40 cellular contexts compared by ENCODE assay signal in genomic region chr17:81944858-81945257, GRCh38. TPM values are rescaled to one million over a fixed set of nuclear protein-coding genes. Genes with fewer than 3 reads are reported as not detected.
"Had no signal": no experiment of that assay in that cellular context is flagged by ENCODE, and none has a peak within 500 bp of the region (broad histone marks: within the 10 kb centered on the region; RNA-seq: fewer than 3 reads in every experiment).

No MANE protein-coding gene starts in this region.

- H3K4me3 ChIP-seq: PC-9 had no signal

- ATAC-seq: activated CD8-positive, alpha-beta memory T cell treated with anti-CD3 and anti-CD28 coated beads, Interleukin-2, amount 10 ng/mL, durations not matched to agents 7 days and 5 days; activated naive CD8-positive, alpha-beta T cell treated with anti-CD3 and anti-CD28 coated beads, Interleukin-2, amount 50 U/mL, for 24 hours; Right ventricle myocardium inferior; SK-N-SH treated with all-trans-retinoic acid at 6 μM for 48 hours had no signal

- H3K4me3 Mint-ChIP-seq: activated CD4-positive, alpha-beta memory T cell treated with anti-CD3 and anti-CD28 coated beads, Interleukin-2, amount 10 ng/mL, durations not matched to agents 7 days and 5 days; activated CD8-positive, alpha-beta memory T cell treated with anti-CD3 and anti-CD28 coated beads, Interleukin-2, amount 10 ng/mL, durations not matched to agents 7 days and 5 days; activated naive CD4-positive, alpha-beta T cell treated with anti-CD3 and anti-CD28 coated beads, Interleukin-2, amount 10 ng/mL, durations not matched to agents 7 days and 5 days; activated naive CD8-positive, alpha-beta T cell; activated naive CD8-positive, alpha-beta T cell treated with anti-CD3 and anti-CD28 coated beads, Interleukin-2, amount 50 U/mL, for 24 hours; brain had no signal

- H3K4me2 ChIP-seq: PC-9 had no signal

- H3K4me1 Mint-ChIP-seq: activated CD4-positive, alpha-beta memory T cell treated with anti-CD3 and anti-CD28 coated beads, Interleukin-2, amount 10 ng/mL, durations not matched to agents 7 days and 5 days; activated CD8-positive, alpha-beta memory T cell treated with anti-CD3 and anti-CD28 coated beads, Interleukin-2, amount 10 ng/mL, durations not matched to agents 7 days and 5 days; activated naive CD4-positive, alpha-beta T cell treated with anti-CD3 and anti-CD28 coated beads, Interleukin-2, amount 10 ng/mL, durations not matched to agents 7 days and 5 days; activated naive CD8-positive, alpha-beta T cell treated with anti-CD3 and anti-CD28 coated beads, Interleukin-2, amount 50 U/mL, for 24 hours had no signal

- H2AFZ ChIP-seq: PC-9 had no signal

- H3K27ac Mint-ChIP-seq: activated CD4-positive, alpha-beta memory T cell treated with anti-CD3 and anti-CD28 coated beads, Interleukin-2, amount 10 ng/mL, durations not matched to agents 7 days and 5 days; activated CD8-positive, alpha-beta memory T cell treated with anti-CD3 and anti-CD28 coated beads, Interleukin-2, amount 10 ng/mL, durations not matched to agents 7 days and 5 days; activated naive CD4-positive, alpha-beta T cell treated with anti-CD3 and anti-CD28 coated beads, Interleukin-2, amount 10 ng/mL, durations not matched to agents 7 days and 5 days; activated naive CD8-positive, alpha-beta T cell; activated naive CD8-positive, alpha-beta T cell treated with anti-CD3 and anti-CD28 coated beads, Interleukin-2, amount 50 U/mL, for 24 hours; brain had no signal

- H3K27me3 Mint-ChIP-seq: activated CD4-positive, alpha-beta memory T cell treated with anti-CD3 and anti-CD28 coated beads, Interleukin-2, amount 10 ng/mL, durations not matched to agents 7 days and 5 days; activated naive CD8-positive, alpha-beta T cell; brain had no signal

- H3K9me3 Mint-ChIP-seq: activated CD4-positive, alpha-beta memory T cell treated with anti-CD3 and anti-CD28 coated beads, Interleukin-2, amount 10 ng/mL, durations not matched to agents 7 days and 5 days; activated naive CD4-positive, alpha-beta T cell treated with anti-CD3 and anti-CD28 coated beads, Interleukin-2, amount 10 ng/mL, durations not matched to agents 7 days and 5 days; activated naive CD8-positive, alpha-beta T cell treated with anti-CD3 and anti-CD28 coated beads, Interleukin-2, amount 50 U/mL, for 24 hours had no signal

- DNase-seq: activated CD4-positive, alpha-beta memory T cell treated with anti-CD3 and anti-CD28 coated beads, Interleukin-2, amount 10 ng/mL, durations not matched to agents 7 days and 5 days; activated CD4-positive, alpha-beta T cell treated with anti-CD3 and anti-CD28 coated beads for 1 hour; activated CD4-positive, alpha-beta T cell treated with anti-CD3 and anti-CD28 coated beads for 48 hours; activated CD4-positive, CD25-positive, alpha-beta regulatory T cell; activated CD8-positive, alpha-beta memory T cell treated with anti-CD3 and anti-CD28 coated beads for 24 hours; activated CD8-positive, alpha-beta memory T cell treated with anti-CD3 and anti-CD28 coated beads, Interleukin-2, amount 10 ng/mL, durations not matched to agents 7 days and 5 days; activated CD8-positive, alpha-beta memory T cell treated with anti-CD3 and anti-CD28 coated beads, Interleukin-2, amount 50 U/mL, for 48 hours; activated effector memory CD4-positive, alpha-beta T cell treated with Interleukin-2 at 50 U/mL for 16 hours; activated naive CD4-positive, alpha-beta T cell treated with anti-CD3 and anti-CD28 coated beads, Interleukin-2, amount 10 ng/mL, durations not matched to agents 7 days and 5 days; activated naive CD8-positive, alpha-beta T cell treated with anti-CD3 and anti-CD28 coated beads, Interleukin-2, amount 50 U/mL, for 24 hours; activated T-cell treated with anti-CD3 and anti-CD28 coated beads, Interleukin-2, amount 50 U/mL, for 48 hours; anterior cingulate cortex; caudate nucleus; cerebellar nuclear complex; Karpas-422; NCI-H1105; NCI-H1417 treated with DMSO at 0.1 percent for 48 hours; NCI-H1694; NCI-H1930; NCI-H2081 treated with DMSO at 0.1 percent for 48 hours; NCI-H226; NCI-H446 treated with DMSO at 0.1 percent for 48 hours; NCI-H524; NK-92 treated with Interleukin-12 subunit alpha and Interleukin-12 subunit beta, amount 100 ng/mL, for 24 hours; PC-9; SIG-M5; SW 1271; T-helper 1 cell; T-helper 2 cell; T-helper 9 cell had no signal

- H3K36me3 Mint-ChIP-seq: activated CD8-positive, alpha-beta memory T cell treated with anti-CD3 and anti-CD28 coated beads, Interleukin-2, amount 10 ng/mL, durations not matched to agents 7 days and 5 days; activated naive CD4-positive, alpha-beta T cell treated with anti-CD3 and anti-CD28 coated beads, Interleukin-2, amount 10 ng/mL, durations not matched to agents 7 days and 5 days; activated naive CD8-positive, alpha-beta T cell; brain had no signal

- H3K27ac ChIP-seq: PC-9, RWPE1, VCaP had no signal

- FAIRE-seq: bronchial epithelial cell, RCC 7860 had no signal

RNA-seq across cellular contexts. Expression of gene MYADML2, which starts 2.2 kb away (rescaled TPM):
- total RNA-seq: activated CD4-positive, alpha-beta memory T cell treated with anti-CD3 and anti-CD28 coated beads, Interleukin-2, amount 10 ng/mL, durations not matched to agents 7 days and 5 days; activated CD8-positive, alpha-beta memory T cell treated with anti-CD3 and anti-CD28 coated beads, Interleukin-2, amount 10 ng/mL, durations not matched to agents 7 days and 5 days; bronchial epithelial cell; MCF 10A; PC-9; SK-MEL-5 had no signal

RNA-seq across cellular contexts. Expression of gene NOTUM, which starts 16.1 kb away (rescaled TPM):
- total RNA-seq: bronchial epithelial cell, MCF 10A, PC-9 had no signal
